ENCODE assay signal across 10 cellular contexts in genomic region chr3:179449621-179450020, GRCh38. TPM values are rescaled to one million over a fixed set of nuclear protein-coding genes. Genes with fewer than 3 reads are reported as not detected.
DNase-seq lines count a peak whose midpoint lies in the region; ATAC-seq, FAIRE-seq and TF ChIP-seq lines count a peak whose summit lies in the region.
"Had no signal": no experiment of that assay in that cellular context is flagged by ENCODE, and none has a peak within 500 bp of the region (broad histone marks: within the 10 kb centered on the region; RNA-seq: fewer than 3 reads in every experiment).

No MANE protein-coding gene starts in this region.

- no peak overlapping the region for H3K14ac ChIP-seq in H9 (ENCODE audit: insufficient read depth, low read length)

- BruUV-seq in PC-3 (replicated peaks; lab: Mats Ljungman, UMichigan) = no TSS peak
- BruUV-seq in endothelial cell of umbilical vein (replicated peaks; lab: Mats Ljungman, UMichigan) = no TSS peak

- ATAC-seq in PC-3 (no peak), HG03521 (IDR thresholded peaks at IDR 0.05; ENCODE audit: unreplicated experiment) (no peak), left colon (no peak)

- H4K5ac ChIP-seq in H9 (ENCODE audit: insufficient read length, low read depth, low read length) = no peak overlapping the region

- no peak overlapping the region for H2BK20ac ChIP-seq in H9 (ENCODE audit: low read depth, low read length, poor library complexity, severe bottlenecking)

- H3K9ac ChIP-seq in PC-3 (ENCODE audit: low read length) (no peak overlapping the region), endothelial cell of umbilical vein (replicated peaks; ENCODE audit: extremely low read depth, insufficient read depth, low read length) (peak overlapping the region; percentile 93), parathyroid adenoma (no peak overlapping the region), H9 (ENCODE audit: extremely low read depth, insufficient read length, low read length) (no peak overlapping the region)

- H3K23me2 ChIP-seq in H9 (ENCODE audit: insufficient read length, low read depth, low read length, poor library complexity, severe bottlenecking) = peaks cover 7% of the 10 kb centered on the region

- no peak overlapping the region for H2AK5ac ChIP-seq in H9 (ENCODE audit: insufficient read length, low read length)

- no peak overlapping the region for H3K23ac ChIP-seq in H9 (ENCODE audit: insufficient read length, low read depth, low read length)

- H3K9me3 ChIP-seq in PC-3 (ENCODE audit: low read length) (no peaks in the 10 kb centered on the region), endothelial cell of umbilical vein (replicated peaks; ENCODE audit: control insufficient read depth, insufficient read depth, low read length) (no peaks in the 10 kb centered on the region), parathyroid adenoma (ENCODE audit: control insufficient read depth, low read length) (no peaks in the 10 kb centered on the region), H9 (ENCODE audit: control insufficient read depth, low read depth, low read length) (no peaks in the 10 kb centered on the region)

- H3K9me2 ChIP-seq in PC-3 (replicated peaks; ENCODE audit: low read length) = no peaks in the 10 kb centered on the region

- H3K4me3 ChIP-seq in PC-3 (ENCODE audit: low read length) = peak overlapping the region; percentile 82
- peak overlapping the region; percentile 43 to 93 (median 92) for H3K4me3 ChIP-seq in endothelial cell of umbilical vein (replicated peaks in 1 of 3; ENCODE audit: insufficient read depth in 1 of 3, low read depth in 1 of 3, low read length in 3 of 3)
- H3K4me3 ChIP-seq in parathyroid adenoma (ENCODE audit: low read depth, low read length) = peak overlapping the region; percentile 54

- intact Hi-C loops in PC-3 (cut with micrococcal nuclease) = loop anchor here (1.0 to 5.0 kb wide), 2 partner anchors 102 to 113 kb away; partner anchors contain the start of genes ACTL6A and MFN1
- intact Hi-C loops in endothelial cell of umbilical vein (cut with micrococcal nuclease) = loop anchor here (2.0 to 5.0 kb wide), 3 partner anchors 103 to 302 kb away; partner anchors contain the start of genes MFN1, PIK3CA and ZNF639
- intact Hi-C loops in left colon (cut with DNase I, micrococcal nuclease) = no loop called here

- H3K27me3 ChIP-seq in PC-3 (ENCODE audit: low read length) = peaks cover 36% of the 10 kb centered on the region
- H3K27me3 ChIP-seq in endothelial cell of umbilical vein (ENCODE audit: control insufficient read depth in 2 of 2, insufficient read depth in 2 of 2, low read length in 2 of 2) = no peaks in the 10 kb centered on the region
- H3K27me3 ChIP-seq in parathyroid adenoma (ENCODE audit: control insufficient read depth, insufficient read depth, low read length) = no peaks in the 10 kb centered on the region
- H3K27me3 ChIP-seq in H9 (ENCODE audit: insufficient read depth, low read length) = no peaks in the 10 kb centered on the region; the same call in 1 of the 2 replicates

- H4K91ac ChIP-seq in H9 (ENCODE audit: insufficient read length, low read depth, low read length) = no peak overlapping the region

- H3K27ac ChIP-seq in PC-3 (ENCODE audit: low read length) = no peak overlapping the region
- peak overlapping the region; percentile 95 for H3K27ac ChIP-seq in endothelial cell of umbilical vein (ENCODE audit: insufficient read depth, low read depth, low read length)
- no peak overlapping the region for H3K27ac ChIP-seq in parathyroid adenoma
- no peak overlapping the region for H3K27ac ChIP-seq in H9 (ENCODE audit: insufficient read length, low read depth, low read length)
- H3K27ac ChIP-seq: epithelial cell of prostate had no signal

- no peak overlapping the region for H3K56ac ChIP-seq in H9 (ENCODE audit: insufficient read length, low read depth, low read length)

- H2BK120ac ChIP-seq in H9 (ENCODE audit: low read depth, low read length, poor library complexity, severe bottlenecking) = no peak overlapping the region

- no peaks in the 10 kb centered on the region for H3F3A ChIP-seq in PC-3 (ENCODE audit: low read length, unreplicated experiment)

- CTCF ChIA-PET in PC-3 (lab: Charles Lee) = interaction anchor here (0.6 kb wide), 1 partner anchor 113 kb away, joined by 3 read pairs; the partner anchor contains the start of gene ACTL6A
- CTCF ChIA-PET in endothelial cell of umbilical vein (lab: Charles Lee) = interaction anchor here (1.9 to 2.5 kb wide), 2 partner anchors 10 to 12 kb away, joined by 7 to 8 read pairs; no protein-coding TSS in a partner anchor

- no peaks in the 10 kb centered on the region for H3K9me1 ChIP-seq in endothelial cell of umbilical vein (replicated peaks; ENCODE audit: control insufficient read depth, extremely low read depth, insufficient read depth, low read length)

- no peak overlapping the region for H2BK5ac ChIP-seq in H9 (ENCODE audit: insufficient read length, low read length)

- H3K36me3 ChIP-seq in PC-3 (ENCODE audit: low read depth, low read length) (no peaks in the 10 kb centered on the region), endothelial cell of umbilical vein (ENCODE audit: control insufficient read depth in 2 of 2, extremely low read depth in 1 of 2, insufficient read depth in 2 of 2, low read length in 2 of 2) (peaks cover 0 to 3% of the 10 kb centered on the region in 2 experiments), parathyroid adenoma (ENCODE audit: control insufficient read depth, insufficient read depth, low read length) (no peaks in the 10 kb centered on the region)

- H3K4me1 Mint-ChIP-seq in H9 = peaks cover 36 to 49% of the 10 kb centered on the region in 2 experiments

- FAIRE-seq in endothelial cell of umbilical vein (lab: Jason Lieb, UNC) = no peak

- no CpG with 5 or more reads among the region's 2 CpGs for WGBS in H9 (ENCODE audit: extremely low coverage, insufficient read length, low lambda C conversion rate)

- no peak overlapping the region for H3T11ph ChIP-seq in H9 (ENCODE audit: low read length)

- peaks cover 5% of the 10 kb centered on the region for H3K4me1 ChIP-seq in PC-3 (ENCODE audit: insufficient read depth, low read length)
- peaks cover 29% of the 10 kb centered on the region for H3K4me1 ChIP-seq in endothelial cell of umbilical vein (ENCODE audit: control insufficient read depth, extremely low read depth, insufficient read depth, low read length)
- no peaks in the 10 kb centered on the region for H3K4me1 ChIP-seq in parathyroid adenoma
- peaks cover 10% of the 10 kb centered on the region for H3K4me1 ChIP-seq in H9 (ENCODE audit: insufficient read depth, low read length)

- no peak overlapping the region for H3K18ac ChIP-seq in H9 (ENCODE audit: insufficient read length, low read depth, low read length)

- peak overlapping the region in 1 of 2 experiments; percentile 92; a peak in 3 of 5 replicates for H3K4me3 Mint-ChIP-seq in H9

- H3K4me2 ChIP-seq in PC-3 (ENCODE audit: low read length) (peak overlapping the region; percentile 93), endothelial cell of umbilical vein (ENCODE audit: insufficient read depth, low read length) (peak overlapping the region; percentile 98), parathyroid adenoma (ENCODE audit: low read length) (peak overlapping the region; percentile 57), H9 (ENCODE audit: insufficient read depth, insufficient read length, low read length) (no peak overlapping the region)

- no peak for TF ChIP-seq POLR2A in endothelial cell of umbilical vein (IDR thresholded peaks at IDR 0.05; ENCODE audit: low read depth, low read length)

- H3K36me3 Mint-ChIP-seq in H9 (ENCODE audit: insufficient read depth in 1 of 3, low read depth in 3 of 3) = no peaks in the 10 kb centered on the region; a peak in 2 of 7 replicates

- H3K27ac Mint-ChIP-seq in H9 = no peak overlapping the region

- H2BK12ac ChIP-seq in H9 (ENCODE audit: insufficient read length, low read depth, low read length) = no peak overlapping the region

- H4K20me1 ChIP-seq in PC-3 (ENCODE audit: low read length) (no peaks in the 10 kb centered on the region), endothelial cell of umbilical vein (replicated peaks; ENCODE audit: control insufficient read depth, extremely low read depth, insufficient read depth, low read length) (no peaks in the 10 kb centered on the region), H9 (ENCODE audit: control insufficient read depth, insufficient read depth, insufficient read length) (no peaks in the 10 kb centered on the region)

- peak; percentile 57 for DNase-seq in EH (ENCODE audit: low read depth)
- no peak for DNase-seq in PC-3
- no peak for DNase-seq in endothelial cell of umbilical vein (ENCODE audit: low read depth, low spot score)
- DNase-seq in H9 = no peak
- no peak for DNase-seq in cerebellum (ENCODE audit: low spot score)
- no peak for DNase-seq in left colon
- DNase-seq: NCI-H1436 treated with DMSO at 0.1 percent for 48 hours had no signal

- peaks cover 0 to 3% of the 10 kb centered on the region in 2 experiments; a peak in 2 of 5 replicates for H3K9me3 Mint-ChIP-seq in H9

- no peaks in the 10 kb centered on the region for H3K79me1 ChIP-seq in H9 (ENCODE audit: insufficient read depth, low read depth, low read length, poor library complexity, severe bottlenecking)

- no peak overlapping the region for H3K4ac ChIP-seq in H9 (ENCODE audit: low read depth, low read length)

- dilution Hi-C loops in endothelial cell of umbilical vein (cut with MboI; ENCODE audit: extremely low pct_ligation_motif_present, low sequenced_read_pairs) = no loop called here

- no peak overlapping the region for H2AFZ ChIP-seq in PC-3 (ENCODE audit: low read length)
- no peak overlapping the region for H2AFZ ChIP-seq in endothelial cell of umbilical vein (ENCODE audit: low read depth, low read length)
- no peak overlapping the region for H2AFZ ChIP-seq in parathyroid adenoma
- no peak overlapping the region for H2AFZ ChIP-seq in H9 (ENCODE audit: low read length)

- H3K79me2 ChIP-seq in PC-3 (ENCODE audit: low read length) = no peaks in the 10 kb centered on the region
- peaks cover 63% of the 10 kb centered on the region for H3K79me2 ChIP-seq in endothelial cell of umbilical vein (ENCODE audit: control insufficient read depth, insufficient read depth, low read length)
- H3K79me2 ChIP-seq in parathyroid adenoma = no peaks in the 10 kb centered on the region
- peaks cover 2% of the 10 kb centered on the region; the same call in 1 of the 2 replicates for H3K79me2 ChIP-seq in H9 (ENCODE audit: insufficient read depth, low read length)

- TF ChIP-seq CTCF in PC-3 (conservative IDR thresholded peaks at IDR 0.05; ENCODE audit: low read depth, low read length) (no peak), endothelial cell of umbilical vein (IDR thresholded peaks at IDR 0.05; ENCODE audit: extremely low read depth in 1 of 2, insufficient read depth in 1 of 2, low read depth in 1 of 2, low read length in 2 of 2) (no peak), parathyroid adenoma (IDR thresholded peaks at IDR 0.05) (no peak), H9 (conservative IDR thresholded peaks at IDR 0.05) (no peak)

- no peak overlapping the region for H4K8ac ChIP-seq in H9 (replicated peaks; ENCODE audit: insufficient read length, low read depth, low read length)

- POLR2A ChIA-PET in PC-3 (lab: Charles Lee; ENCODE audit: unreplicated experiment) = no interaction called here
- POLR2A ChIA-PET in endothelial cell of umbilical vein (lab: Charles Lee) = interaction anchor here (0.6 kb wide), 1 partner anchor 316 kb away, joined by 4 read pairs; no protein-coding TSS in a partner anchor

- no peak overlapping the region for H2BK15ac ChIP-seq in H9 (ENCODE audit: low read depth, low read length)

- H3K27me3 Mint-ChIP-seq in H9 (ENCODE audit: low read depth) = peaks cover 9% of the 10 kb centered on the region

RNA-seq across cellular contexts. Expression of gene GNB4, which starts 1.6 kb away (rescaled TPM):
- total RNA-seq in PC-3 (2014; rRNA removed) (5.2 and 6.3 TPM in 2 replicates), endothelial cell of umbilical vein (61.9 and 62.6 TPM in 2 replicates), H9 (2021) (24.2 and 25.0 TPM in 2 replicates), cerebellum (58.7 TPM), left colon (1 to 10 TPM; 3.6 to 8.3 TPM)
- polyA plus RNA-seq in endothelial cell of umbilical vein = 22.2 and 30.3 TPM in 2 replicates
- polyA plus RNA-seq in endothelial cell of umbilical vein (2011; cell fraction: cytosol; rRNA removed) = 23.5 and 24.5 TPM in 2 replicates
- polyA plus RNA-seq in endothelial cell of umbilical vein (2011; cell fraction: nucleus; rRNA removed) = 26.2 and 28.2 TPM in 2 replicates
- 28.2 and 41.8 TPM in 2 replicates for polyA plus RNA-seq in endothelial cell of umbilical vein (2012)
- 134 TPM in 2 replicates for polyA minus RNA-seq in endothelial cell of umbilical vein
- 28.9 TPM for polyA minus RNA-seq in endothelial cell of umbilical vein (2011; cell fraction: cytosol; rRNA and poly(A)+ RNA removed)
- 36.2 and 51.3 TPM in 2 replicates for polyA minus RNA-seq in endothelial cell of umbilical vein (2011; cell fraction: nucleus; rRNA and poly(A)+ RNA removed)

Comparison
In these comparisons a context has a peak if more than half of its experiments do, and no peak if none do; other contexts are left out.
1. intact Hi-C loops: an anchor here in PC-3 (1.0 to 5.0 kb wide) and endothelial cell of umbilical vein (2.0 to 5.0 kb wide); none called in left colon.